In the genomic region with DNA sequence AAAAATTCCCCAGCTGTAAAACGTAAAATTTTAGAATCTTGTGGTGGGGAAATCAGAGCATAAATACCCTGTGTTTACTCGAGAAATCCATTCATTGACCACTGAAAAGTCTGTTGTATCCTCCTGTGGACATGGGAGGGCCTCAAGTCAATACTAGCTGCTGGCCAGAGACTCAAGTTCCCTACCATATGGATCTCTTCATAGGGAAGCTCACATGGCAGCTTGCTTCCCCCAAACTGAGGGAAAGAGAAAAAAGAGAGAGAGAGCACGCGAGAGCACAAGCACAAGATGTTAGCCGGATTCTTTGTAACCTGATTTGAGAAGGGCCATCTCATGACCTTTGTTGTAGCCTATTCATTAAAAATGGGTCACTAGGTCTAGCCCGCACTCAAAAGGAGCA, we compare ENCODE assay signal across 15 cellular contexts.
DNase-seq lines count a peak whose midpoint lies in the region; ATAC-seq and TF ChIP-seq lines count a peak whose summit lies in the region.
"Had no signal": no experiment of that assay in that cellular context is flagged by ENCODE, and none has a peak within 500 bp of the region (broad histone marks: within the 10 kb centered on the region; RNA-seq: fewer than 3 reads in every experiment).

No MANE protein-coding gene starts in this region.

- CTCF ChIA-PET in PC-3 (lab: Charles Lee), result no interaction called here

- H3K4me1 ChIP-seq in PC-3 (ENCODE audit: insufficient read depth, low read length), result no peaks in the 10 kb centered on the region
- H3K4me1 ChIP-seq: BLaER1, HAP-1 had no signal

- DNase-seq in PC-3, result no peak
- peak; percentile 28 for DNase-seq in glutamatergic neuron
- DNase-seq in neural crest cell (ENCODE audit: low read depth, low spot score), result no peak
- no peak for DNase-seq in Kasumi-1 (lab: John Stamatoyannopoulos, UW)
- no peak for DNase-seq in NCI-H226
- no peak for DNase-seq in NK-92 (lab: John Stamatoyannopoulos, UW; ENCODE audit: unreplicated experiment)
- DNase-seq: 8988T; CD4-positive, alpha-beta memory T cell; DMS79 treated with DMSO at 0.1 percent for 48 hours; GF-D8 had no signal

- H3K27me3 ChIP-seq in PC-3 (ENCODE audit: low read length), result no peaks in the 10 kb centered on the region
- H3K27me3 ChIP-seq: BLaER1 had no signal

- no peaks in the 10 kb centered on the region for H3K36me3 ChIP-seq in PC-3 (ENCODE audit: low read depth, low read length)
- H3K36me3 ChIP-seq: BLaER1, HAP-1 had no signal

- no peak overlapping the region for H3K9ac ChIP-seq in PC-3 (ENCODE audit: low read length)
- H3K9ac ChIP-seq: BLaER1 had no signal

- H3K9me3 Mint-ChIP-seq in glutamatergic neuron (ENCODE audit: unreplicated experiment) (peaks cover 8% of the 10 kb centered on the region), neural crest cell (peaks cover 4% of the 10 kb centered on the region)

- no peaks in the 10 kb centered on the region for H3K9me2 ChIP-seq in PC-3 (replicated peaks; ENCODE audit: low read length)

- no peaks in the 10 kb centered on the region for H4K20me1 ChIP-seq in PC-3 (ENCODE audit: low read length)
- H4K20me1 ChIP-seq: BLaER1 had no signal

- H3K4me3 Mint-ChIP-seq in glutamatergic neuron (ENCODE audit: unreplicated experiment) (peak overlapping the region; percentile 55), neural crest cell (no peak overlapping the region)
- H3K4me3 Mint-ChIP-seq: CD14-positive monocyte; CD4-positive, alpha-beta memory T cell had no signal

- peaks cover 6% of the 10 kb centered on the region for H3K27me3 Mint-ChIP-seq in glutamatergic neuron (ENCODE audit: unreplicated experiment)
- no peaks in the 10 kb centered on the region for H3K27me3 Mint-ChIP-seq in neural crest cell (ENCODE audit: low read depth)
- H3K27me3 Mint-ChIP-seq: CD4-positive, alpha-beta memory T cell had no signal

- H3K4me1 Mint-ChIP-seq in glutamatergic neuron (ENCODE audit: low read depth, unreplicated experiment) (peaks cover 48% of the 10 kb centered on the region), neural crest cell (peaks cover 15% of the 10 kb centered on the region)
- H3K4me1 Mint-ChIP-seq: CD14-positive monocyte; CD4-positive, alpha-beta memory T cell had no signal

- H3K4me2 ChIP-seq in PC-3 (ENCODE audit: low read length), result no peak overlapping the region
- H3K4me2 ChIP-seq: BLaER1 had no signal

- POLR2A ChIA-PET in PC-3 (lab: Charles Lee; ENCODE audit: unreplicated experiment), result no interaction called here

- no peaks in the 10 kb centered on the region for H3K9me3 ChIP-seq in PC-3 (ENCODE audit: low read length)
- H3K9me3 ChIP-seq: BLaER1, HAP-1 had no signal

- H3K79me2 ChIP-seq in PC-3 (ENCODE audit: low read length), result no peaks in the 10 kb centered on the region

- H3F3A ChIP-seq in PC-3 (ENCODE audit: low read length, unreplicated experiment), result no peaks in the 10 kb centered on the region

- H3K27ac Mint-ChIP-seq in glutamatergic neuron (ENCODE audit: unreplicated experiment) (peak overlapping the region; percentile 96), neural crest cell (ENCODE audit: unreplicated experiment) (peak overlapping the region; percentile 62)
- H3K27ac Mint-ChIP-seq: CD14-positive monocyte; CD4-positive, alpha-beta memory T cell had no signal

- H3K4me3 ChIP-seq in PC-3 (ENCODE audit: low read length), result no peak overlapping the region
- H3K4me3 ChIP-seq: BLaER1, HAP-1 had no signal

- TF ChIP-seq CTCF in PC-3 (conservative IDR thresholded peaks at IDR 0.05; ENCODE audit: low read depth, low read length) (no peak), glutamatergic neuron (IDR thresholded peaks at IDR 0.05; ENCODE audit: partially characterized antibody, unreplicated experiment) (no peak), neural crest cell (conservative IDR thresholded peaks at IDR 0.05) (no peak)

- no peak overlapping the region for H2AFZ ChIP-seq in PC-3 (ENCODE audit: low read length)

- no peaks in the 10 kb centered on the region for H3K36me3 Mint-ChIP-seq in glutamatergic neuron (ENCODE audit: unreplicated experiment)
- no peaks in the 10 kb centered on the region for H3K36me3 Mint-ChIP-seq in neural crest cell (ENCODE audit: low read depth)
- H3K36me3 Mint-ChIP-seq: CD14-positive monocyte; CD4-positive, alpha-beta memory T cell had no signal

- no TSS peak for BruUV-seq in PC-3 (replicated peaks; lab: Mats Ljungman, UMichigan)

- intact Hi-C loops in PC-3 (cut with micrococcal nuclease), result loop anchor here (5.0 kb wide), 1 partner anchor 77 kb away; no protein-coding TSS in a partner anchor

- H3K27ac ChIP-seq in PC-3 (ENCODE audit: low read length), result no peak overlapping the region
- H3K27ac ChIP-seq: BLaER1 had no signal

- peak; percentile 35; the same call in 1 of the 2 replicates for ATAC-seq in PC-3
- no peak for ATAC-seq in GM19452 (IDR thresholded peaks at IDR 0.05; ENCODE audit: unreplicated experiment)
- ATAC-seq: HepG2 had no signal
